ENCODE assay signal across 12 cellular contexts in the genomic region with DNA sequence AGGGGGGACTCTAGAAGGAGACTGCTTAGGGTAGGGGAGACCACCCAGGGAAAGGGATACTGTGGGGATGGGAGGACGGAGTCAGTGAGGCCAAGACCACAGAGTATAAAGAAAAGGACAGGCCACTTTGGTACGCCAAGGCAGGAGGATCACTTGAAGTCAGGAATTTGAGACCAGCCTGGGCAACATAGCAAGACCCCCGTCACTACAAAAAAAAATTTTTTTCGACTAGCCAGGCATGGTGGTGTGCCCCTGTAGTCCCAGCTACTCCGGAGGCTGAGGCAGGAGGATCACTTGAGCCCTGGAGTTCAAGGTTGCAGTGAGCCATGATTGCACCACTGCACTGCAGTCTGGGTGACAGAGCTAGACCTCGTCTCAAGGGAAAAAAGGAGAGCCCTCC. TPM values are rescaled to one million over a fixed set of nuclear protein-coding genes. Genes with fewer than 3 reads are reported as not detected.
DNase-seq lines count a peak whose midpoint lies in the region; ATAC-seq and TF ChIP-seq lines count a peak whose summit lies in the region.
"Had no signal": no experiment of that assay in that cellular context is flagged by ENCODE, and none has a peak within 500 bp of the region (broad histone marks: within the 10 kb centered on the region; RNA-seq: fewer than 3 reads in every experiment).

No MANE protein-coding gene starts in this region.

- no peak overlapping the region for H3K18ac ChIP-seq in mesendoderm (ENCODE audit: low read length)

- CTCF ChIA-PET in activated CD8-positive, alpha-beta memory T cell treated with anti-CD3 and anti-CD28 coated beads, Interleukin-2, amount 10 ng/mL, durations not matched to agents 7 days and 5 days (lab: Charles Lee), result interaction anchor here (0.6 to 1.4 kb wide), 2 partner anchors 89 to 835 kb away, joined by 3 to 4 read pairs; a partner anchor contains a TSS

- H3K27ac ChIP-seq in mesendoderm (ENCODE audit: low read depth, low read length), result no peak overlapping the region
- H3K27ac ChIP-seq: esophagus squamous epithelium, SJCRH30 had no signal

- H3K79me2 ChIP-seq in mesendoderm (ENCODE audit: control insufficient read depth, insufficient read depth, low read length), result no peaks in the 10 kb centered on the region

- no peak overlapping the region for H4K8ac ChIP-seq in mesendoderm (ENCODE audit: low read depth, low read length)

- intact Hi-C loops in natural killer cell (cut with micrococcal nuclease), result no loop called here

- no peak overlapping the region for H2BK120ac ChIP-seq in mesendoderm (ENCODE audit: low read depth, low read length)

- H3K9me3 Mint-ChIP-seq in natural killer cell, result no peaks in the 10 kb centered on the region
- H3K9me3 Mint-ChIP-seq in natural killer cell treated with Interleukin-12 subunit alpha and Interleukin-12 subunit beta and Interleukin-15 and Interleukin-18, amount 100 ng/mL, for 72 hours, result no peaks in the 10 kb centered on the region
- no peaks in the 10 kb centered on the region for H3K9me3 Mint-ChIP-seq in activated naive CD4-positive, alpha-beta T cell treated with anti-CD3 and anti-CD28 coated beads, Interleukin-2, amount 50 U/mL, for 72 hours
- no peaks in the 10 kb centered on the region for H3K9me3 Mint-ChIP-seq in type B pancreatic cell
- H3K9me3 Mint-ChIP-seq in activated CD8-positive, alpha-beta memory T cell treated with anti-CD3 and anti-CD28 coated beads, Interleukin-2, amount 10 ng/mL, durations not matched to agents 7 days and 5 days (ENCODE audit: low read depth), result no peaks in the 10 kb centered on the region

- H3K9ac ChIP-seq in mesendoderm (ENCODE audit: low read length), result no peak overlapping the region

- H2BK15ac ChIP-seq in mesendoderm (replicated peaks; ENCODE audit: low read depth), result no peak overlapping the region

- WGBS in mesendoderm (ENCODE audit: extremely low coverage, insufficient coverage, low lambda C conversion rate), result no CpG with 5 or more reads among the region's 6 CpGs

- DNase-seq in natural killer cell, result no peak
- DNase-seq in natural killer cell treated with Interleukin-12 subunit alpha and Interleukin-12 subunit beta and Interleukin-15 and Interleukin-18, amount 100 ng/mL, for 72 hours (ENCODE audit: low spot score), result no peak
- DNase-seq in activated naive CD4-positive, alpha-beta T cell treated with anti-CD3 and anti-CD28 coated beads, Interleukin-2, amount 50 U/mL, for 72 hours (ENCODE audit: low spot score in 2 of 2), result no peak
- DNase-seq in type B pancreatic cell (ENCODE audit: extremely low spot score, unreplicated experiment), result no peak
- DNase-seq in mesendoderm, result no peak
- no peak for DNase-seq in activated CD8-positive, alpha-beta memory T cell treated with anti-CD3 and anti-CD28 coated beads, Interleukin-2, amount 10 ng/mL, durations not matched to agents 7 days and 5 days
- DNase-seq: esophagus squamous epithelium, NCI-H524 treated with DMSO at 0.1 percent for 48 hours had no signal

- no peaks in the 10 kb centered on the region for H3K4me1 ChIP-seq in mesendoderm (ENCODE audit: control insufficient read depth, low read depth, low read length)
- H3K4me1 ChIP-seq: SJCRH30 had no signal

- no peaks in the 10 kb centered on the region for H3K79me1 ChIP-seq in mesendoderm (ENCODE audit: low read length)

- H3K4me3 ChIP-seq in mesendoderm (ENCODE audit: low read length), result no peak overlapping the region
- H3K4me3 ChIP-seq: SJCRH30 had no signal

- no peak overlapping the region for H3K4ac ChIP-seq in mesendoderm (ENCODE audit: low read depth, low read length)

- ATAC-seq in natural killer cell, result no peak
- no peak for ATAC-seq in natural killer cell treated with Interleukin-12 subunit alpha and Interleukin-12 subunit beta and Interleukin-15 and Interleukin-18, amount 100 ng/mL, for 72 hours
- no peak for ATAC-seq in activated naive CD4-positive, alpha-beta T cell treated with anti-CD3 and anti-CD28 coated beads, Interleukin-2, amount 50 U/mL, for 72 hours
- ATAC-seq in activated CD8-positive, alpha-beta memory T cell treated with anti-CD3 and anti-CD28 coated beads, Interleukin-2, amount 10 ng/mL, durations not matched to agents 7 days and 5 days, result no peak

- H3K27ac Mint-ChIP-seq in natural killer cell, result peak overlapping the region in 1 of 2 donors; percentile 78
- no peak overlapping the region for H3K27ac Mint-ChIP-seq in natural killer cell treated with Interleukin-12 subunit alpha and Interleukin-12 subunit beta and Interleukin-15 and Interleukin-18, amount 100 ng/mL, for 72 hours
- H3K27ac Mint-ChIP-seq in activated naive CD4-positive, alpha-beta T cell treated with anti-CD3 and anti-CD28 coated beads, Interleukin-2, amount 50 U/mL, for 72 hours, result peak overlapping the region; percentile 73 to 80
- H3K27ac Mint-ChIP-seq in type B pancreatic cell, result no peak overlapping the region
- H3K27ac Mint-ChIP-seq in activated CD8-positive, alpha-beta memory T cell treated with anti-CD3 and anti-CD28 coated beads, Interleukin-2, amount 10 ng/mL, durations not matched to agents 7 days and 5 days, result no peak overlapping the region

- no peaks in the 10 kb centered on the region for H3K27me3 ChIP-seq in mesendoderm (ENCODE audit: insufficient read depth, low read length, poor library complexity)
- H3K27me3 ChIP-seq: SJCRH30 had no signal

- no peak overlapping the region for H2BK5ac ChIP-seq in mesendoderm (ENCODE audit: low read length)

- H2AK5ac ChIP-seq in mesendoderm (ENCODE audit: low read length), result no peak overlapping the region

- H3K36me3 Mint-ChIP-seq in natural killer cell, result no peaks in the 10 kb centered on the region
- no peaks in the 10 kb centered on the region for H3K36me3 Mint-ChIP-seq in natural killer cell treated with Interleukin-12 subunit alpha and Interleukin-12 subunit beta and Interleukin-15 and Interleukin-18, amount 100 ng/mL, for 72 hours
- H3K36me3 Mint-ChIP-seq in activated naive CD4-positive, alpha-beta T cell treated with anti-CD3 and anti-CD28 coated beads, Interleukin-2, amount 50 U/mL, for 72 hours, result no peaks in the 10 kb centered on the region
- H3K36me3 Mint-ChIP-seq in type B pancreatic cell, result no peaks in the 10 kb centered on the region
- H3K36me3 Mint-ChIP-seq in activated CD8-positive, alpha-beta memory T cell treated with anti-CD3 and anti-CD28 coated beads, Interleukin-2, amount 10 ng/mL, durations not matched to agents 7 days and 5 days, result no peaks in the 10 kb centered on the region

- H3K23ac ChIP-seq in mesendoderm (ENCODE audit: low read length), result no peak overlapping the region

- no peaks in the 10 kb centered on the region for H3K36me3 ChIP-seq in mesendoderm (ENCODE audit: control insufficient read depth, insufficient read depth, low read length)
- H3K36me3 ChIP-seq: esophagus squamous epithelium, SJCRH30 had no signal

- TF ChIP-seq CTCF in natural killer cell (IDR thresholded peaks at IDR 0.05), result no peak
- no peak for TF ChIP-seq CTCF in type B pancreatic cell (conservative IDR thresholded peaks at IDR 0.05)

- H3K27me3 Mint-ChIP-seq in natural killer cell (ENCODE audit: low read depth in 2 of 2) (no peaks in the 10 kb centered on the region), type B pancreatic cell (peaks cover 33% of the 10 kb centered on the region)
- no peaks in the 10 kb centered on the region for H3K27me3 Mint-ChIP-seq in natural killer cell treated with Interleukin-12 subunit alpha and Interleukin-12 subunit beta and Interleukin-15 and Interleukin-18, amount 100 ng/mL, for 72 hours
- H3K27me3 Mint-ChIP-seq in activated CD8-positive, alpha-beta memory T cell treated with anti-CD3 and anti-CD28 coated beads, Interleukin-2, amount 10 ng/mL, durations not matched to agents 7 days and 5 days, result peaks cover 7% of the 10 kb centered on the region

- peaks cover 19 to 30% of the 10 kb centered on the region in 2 donors for H3K4me1 Mint-ChIP-seq in natural killer cell
- H3K4me1 Mint-ChIP-seq in natural killer cell treated with Interleukin-12 subunit alpha and Interleukin-12 subunit beta and Interleukin-15 and Interleukin-18, amount 100 ng/mL, for 72 hours (ENCODE audit: low read depth in 2 of 2), result peaks cover 0 to 17% of the 10 kb centered on the region in 2 donors
- H3K4me1 Mint-ChIP-seq in type B pancreatic cell (ENCODE audit: unreplicated experiment), result peaks cover 8% of the 10 kb centered on the region
- H3K4me1 Mint-ChIP-seq in activated CD8-positive, alpha-beta memory T cell treated with anti-CD3 and anti-CD28 coated beads, Interleukin-2, amount 10 ng/mL, durations not matched to agents 7 days and 5 days, result peaks cover 26% of the 10 kb centered on the region

- H3K4me3 Mint-ChIP-seq in natural killer cell, result peak overlapping the region; percentile 45
- H3K4me3 Mint-ChIP-seq in natural killer cell treated with Interleukin-12 subunit alpha and Interleukin-12 subunit beta and Interleukin-15 and Interleukin-18, amount 100 ng/mL, for 72 hours, result no peak overlapping the region
- H3K4me3 Mint-ChIP-seq in type B pancreatic cell, result no peak overlapping the region
- H3K4me3 Mint-ChIP-seq in activated CD8-positive, alpha-beta memory T cell treated with anti-CD3 and anti-CD28 coated beads, Interleukin-2, amount 10 ng/mL, durations not matched to agents 7 days and 5 days, result no peak overlapping the region

- no peak overlapping the region for H3K56ac ChIP-seq in mesendoderm (ENCODE audit: low read length)

- H4K5ac ChIP-seq in mesendoderm (ENCODE audit: low read length), result no peak overlapping the region

- H3K4me2 ChIP-seq in mesendoderm (ENCODE audit: low read length), result no peak overlapping the region

RNA-seq across cellular contexts. Expression of a gene that starts 6.6 kb away (rescaled TPM):
- not detected for total RNA-seq in natural killer cell
- total RNA-seq in natural killer cell treated with Interleukin-12 subunit alpha and Interleukin-12 subunit beta and Interleukin-15 and Interleukin-18, amount 100 ng/mL, for 72 hours, result not detected
- under 1 TPM in 1 of 2 donors, not detected in 1; 0.60 TPM for total RNA-seq in activated naive CD4-positive, alpha-beta T cell treated with anti-CD3 and anti-CD28 coated beads, Interleukin-2, amount 50 U/mL, for 72 hours
- total RNA-seq in type B pancreatic cell (ENCODE audit: low replicate concordance), result not detected in 2 replicates
- polyA plus RNA-seq in mesendoderm (2013, experiment 1 of 2), result not detected
- polyA plus RNA-seq in mesendoderm (2013, experiment 2 of 2), result not detected
- under 1 TPM in 1 of 2 experiments, not detected in 1; 0.42 TPM for total RNA-seq in activated CD8-positive, alpha-beta memory T cell treated with anti-CD3 and anti-CD28 coated beads, Interleukin-2, amount 10 ng/mL, durations not matched to agents 7 days and 5 days
- total RNA-seq: esophagus squamous epithelium, G401, lung microvascular endothelial cell, omental fat pad, SJCRH30 had no signal

RNA-seq across cellular contexts. Expression of a gene that starts 10.4 kb away (rescaled TPM):
- not detected for total RNA-seq in natural killer cell
- not detected for total RNA-seq in natural killer cell treated with Interleukin-12 subunit alpha and Interleukin-12 subunit beta and Interleukin-15 and Interleukin-18, amount 100 ng/mL, for 72 hours
- total RNA-seq in activated naive CD4-positive, alpha-beta T cell treated with anti-CD3 and anti-CD28 coated beads, Interleukin-2, amount 50 U/mL, for 72 hours, result not detected
- not detected in 2 replicates for total RNA-seq in type B pancreatic cell (ENCODE audit: low replicate concordance)
- not detected for polyA plus RNA-seq in mesendoderm (2013, experiment 1 of 2)
- 0.03 TPM for polyA plus RNA-seq in mesendoderm (2013, experiment 2 of 2)
- total RNA-seq in activated CD8-positive, alpha-beta memory T cell treated with anti-CD3 and anti-CD28 coated beads, Interleukin-2, amount 10 ng/mL, durations not matched to agents 7 days and 5 days, result not detected
- total RNA-seq: esophagus squamous epithelium, G401, lung microvascular endothelial cell, omental fat pad, SJCRH30 had no signal

RNA-seq across cellular contexts. Expression of a gene that starts 30.0 kb away (rescaled TPM):
- total RNA-seq in natural killer cell (not detected), type B pancreatic cell (ENCODE audit: low replicate concordance) (not detected in 2 replicates)
- total RNA-seq in natural killer cell treated with Interleukin-12 subunit alpha and Interleukin-12 subunit beta and Interleukin-15 and Interleukin-18, amount 100 ng/mL, for 72 hours, result not detected
- total RNA-seq in activated naive CD4-positive, alpha-beta T cell treated with anti-CD3 and anti-CD28 coated beads, Interleukin-2, amount 50 U/mL, for 72 hours, result under 1 TPM in 1 of 2 donors, not detected in 1; 0.35 TPM
- not detected for polyA plus RNA-seq in mesendoderm (2013, experiment 1 of 2)
- polyA plus RNA-seq in mesendoderm (2013, experiment 2 of 2), result not detected
- total RNA-seq in activated CD8-positive, alpha-beta memory T cell treated with anti-CD3 and anti-CD28 coated beads, Interleukin-2, amount 10 ng/mL, durations not matched to agents 7 days and 5 days, result not detected
- total RNA-seq: esophagus squamous epithelium, G401, lung microvascular endothelial cell, omental fat pad, SJCRH30 had no signal

RNA-seq across cellular contexts. Expression of a gene that starts 34.1 kb away (rescaled TPM):
- total RNA-seq in natural killer cell (not detected), type B pancreatic cell (ENCODE audit: low replicate concordance) (not detected in 2 replicates)
- total RNA-seq in natural killer cell treated with Interleukin-12 subunit alpha and Interleukin-12 subunit beta and Interleukin-15 and Interleukin-18, amount 100 ng/mL, for 72 hours, result not detected
- total RNA-seq in activated naive CD4-positive, alpha-beta T cell treated with anti-CD3 and anti-CD28 coated beads, Interleukin-2, amount 50 U/mL, for 72 hours, result not detected
- polyA plus RNA-seq in mesendoderm (2013, experiment 1 of 2), result not detected
- not detected for polyA plus RNA-seq in mesendoderm (2013, experiment 2 of 2)
- total RNA-seq in activated CD8-positive, alpha-beta memory T cell treated with anti-CD3 and anti-CD28 coated beads, Interleukin-2, amount 10 ng/mL, durations not matched to agents 7 days and 5 days, result not detected
- total RNA-seq: esophagus squamous epithelium, G401, lung microvascular endothelial cell, omental fat pad, SJCRH30 had no signal

RNA-seq across cellular contexts. Expression of a gene that starts 41.4 kb away (rescaled TPM):
- total RNA-seq in natural killer cell, result not detected
- total RNA-seq in natural killer cell treated with Interleukin-12 subunit alpha and Interleukin-12 subunit beta and Interleukin-15 and Interleukin-18, amount 100 ng/mL, for 72 hours, result not detected
- not detected for total RNA-seq in activated naive CD4-positive, alpha-beta T cell treated with anti-CD3 and anti-CD28 coated beads, Interleukin-2, amount 50 U/mL, for 72 hours
- 19.0 and 22.6 TPM in 2 replicates for total RNA-seq in type B pancreatic cell (ENCODE audit: low replicate concordance)
- 0.45 TPM for polyA plus RNA-seq in mesendoderm (2013, experiment 1 of 2)
- 0.39 TPM for polyA plus RNA-seq in mesendoderm (2013, experiment 2 of 2)
- total RNA-seq in activated CD8-positive, alpha-beta memory T cell treated with anti-CD3 and anti-CD28 coated beads, Interleukin-2, amount 10 ng/mL, durations not matched to agents 7 days and 5 days, result not detected
- total RNA-seq: lung microvascular endothelial cell had no signal

Comparison
In these comparisons a context has a peak if more than half of its experiments do, and no peak if none do; other contexts are left out.
1. H3K27ac Mint-ChIP-seq: peak in activated naive CD4-positive, alpha-beta T cell treated with anti-CD3 and anti-CD28 coated beads, Interleukin-2, amount 50 U/mL, for 72 hours (2 of 2); none in natural killer cell treated with Interleukin-12 subunit alpha and Interleukin-12 subunit beta and Interleukin-15 and Interleukin-18, amount 100 ng/mL, for 72 hours (0 of 2), type B pancreatic cell (single experiment) and activated CD8-positive, alpha-beta memory T cell treated with anti-CD3 and anti-CD28 coated beads, Interleukin-2, amount 10 ng/mL, durations not matched to agents 7 days and 5 days (single experiment).